ENCODE assay signal across 9 cellular contexts in genomic region chr6:125598422-125598821, GRCh38.
DNase-seq lines count a peak whose midpoint lies in the region; ATAC-seq and TF ChIP-seq lines count a peak whose summit lies in the region.
"Had no signal": no experiment of that assay in that cellular context is flagged by ENCODE, and none has a peak within 500 bp of the region (broad histone marks: within the 10 kb centered on the region; RNA-seq: fewer than 3 reads in every experiment).

No MANE protein-coding gene starts in this region.

- no peaks in the 10 kb centered on the region for H3K4me1 ChIP-seq in tibial nerve

- H3K4me3 Mint-ChIP-seq in glutamatergic neuron (ENCODE audit: unreplicated experiment) = no peak overlapping the region
- no peak overlapping the region for H3K4me3 Mint-ChIP-seq in naive thymus-derived CD8-positive, alpha-beta T cell

- H3K36me3 ChIP-seq in tibial nerve = no peaks in the 10 kb centered on the region

- no peak for TF ChIP-seq POLR2A in tibial nerve (IDR thresholded peaks at IDR 0.05)

- no peak overlapping the region for H3K27ac Mint-ChIP-seq in glutamatergic neuron (ENCODE audit: unreplicated experiment)
- H3K27ac Mint-ChIP-seq in naive thymus-derived CD8-positive, alpha-beta T cell = no peak overlapping the region

- POLR2A ChIA-PET in naive thymus-derived CD8-positive, alpha-beta T cell (lab: Charles Lee) = no interaction called here

- no peaks in the 10 kb centered on the region for H3K36me3 Mint-ChIP-seq in glutamatergic neuron (ENCODE audit: unreplicated experiment)
- no peaks in the 10 kb centered on the region for H3K36me3 Mint-ChIP-seq in naive thymus-derived CD8-positive, alpha-beta T cell

- no peaks in the 10 kb centered on the region for H3K9me3 ChIP-seq in tibial nerve

- peak; percentile 24 for DNase-seq in NCI-H146 (lab: John Stamatoyannopoulos, UW)
- DNase-seq in NCI-H146 treated with DMSO at 0.1 percent for 48 hours (lab: John Stamatoyannopoulos, UW; ENCODE audit: unreplicated experiment) = no peak
- DNase-seq in RPMI7951 (ENCODE audit: low read depth) = peak; percentile 49
- peak; percentile 22 for DNase-seq in glutamatergic neuron
- peak; percentile 15 to 27 for DNase-seq in tibial nerve (ENCODE audit: low spot score in 2 of 2)
- DNase-seq in GM19238 (ENCODE audit: insufficient read length, low spot score) = no peak
- no peak for DNase-seq in naive thymus-derived CD8-positive, alpha-beta T cell
- no peak for DNase-seq in stimulated activated CD4-positive, alpha-beta T cell treated with anti-CD3 and anti-CD28 coated beads, Interleukin-4, amount 100 ng/mL, for 1 hour
- DNase-seq: stimulated activated CD4-positive, alpha-beta T cell treated with anti-CD3 and anti-CD28 coated beads, Interleukin-4, amount 100 ng/mL, for 24 hours had no signal

- no peaks in the 10 kb centered on the region for H3K27me3 Mint-ChIP-seq in glutamatergic neuron (ENCODE audit: unreplicated experiment)
- peaks cover 0 to 25% (median 8%) of the 10 kb centered on the region in 5 donors for H3K27me3 Mint-ChIP-seq in naive thymus-derived CD8-positive, alpha-beta T cell

- H3K27ac ChIP-seq in tibial nerve = no peak overlapping the region

- TF ChIP-seq EP300 in tibial nerve (IDR thresholded peaks at IDR 0.05) = peak in 1 of 2 donors; percentile 16

- no peak overlapping the region for H3K4me3 ChIP-seq in tibial nerve

- no peaks in the 10 kb centered on the region for H3K9me3 Mint-ChIP-seq in glutamatergic neuron (ENCODE audit: unreplicated experiment)
- H3K9me3 Mint-ChIP-seq in naive thymus-derived CD8-positive, alpha-beta T cell = no peaks in the 10 kb centered on the region

- H3K4me1 Mint-ChIP-seq in glutamatergic neuron (ENCODE audit: low read depth, unreplicated experiment) = peaks cover 15% of the 10 kb centered on the region
- H3K4me1 Mint-ChIP-seq in naive thymus-derived CD8-positive, alpha-beta T cell = no peaks in the 10 kb centered on the region

- 84 to 88% methylated on average over 5 of the region's 5 CpGs for WGBS in tibial nerve, 2 donors

- ATAC-seq in naive thymus-derived CD8-positive, alpha-beta T cell = no peak

- H3K27me3 ChIP-seq in tibial nerve = no peaks in the 10 kb centered on the region

- TF ChIP-seq CTCF in glutamatergic neuron (IDR thresholded peaks at IDR 0.05; ENCODE audit: partially characterized antibody, unreplicated experiment) (no peak), tibial nerve (IDR thresholded peaks at IDR 0.05) (no peak)

Comparison
In these comparisons a context has a peak if more than half of its experiments do, and no peak if none do; other contexts are left out.
1. DNase-seq: peak in NCI-H146 (single experiment), RPMI7951 (single experiment), glutamatergic neuron (single experiment) and tibial nerve (2 of 2); none in NCI-H146 treated with DMSO at 0.1 percent for 48 hours (single experiment), GM19238 (single experiment), naive thymus-derived CD8-positive, alpha-beta T cell (0 of 10) and stimulated activated CD4-positive, alpha-beta T cell treated with anti-CD3 and anti-CD28 coated beads, Interleukin-4, amount 100 ng/mL, for 1 hour (single experiment).